ENCODE assay signal across 22 cellular contexts in the genomic region with DNA sequence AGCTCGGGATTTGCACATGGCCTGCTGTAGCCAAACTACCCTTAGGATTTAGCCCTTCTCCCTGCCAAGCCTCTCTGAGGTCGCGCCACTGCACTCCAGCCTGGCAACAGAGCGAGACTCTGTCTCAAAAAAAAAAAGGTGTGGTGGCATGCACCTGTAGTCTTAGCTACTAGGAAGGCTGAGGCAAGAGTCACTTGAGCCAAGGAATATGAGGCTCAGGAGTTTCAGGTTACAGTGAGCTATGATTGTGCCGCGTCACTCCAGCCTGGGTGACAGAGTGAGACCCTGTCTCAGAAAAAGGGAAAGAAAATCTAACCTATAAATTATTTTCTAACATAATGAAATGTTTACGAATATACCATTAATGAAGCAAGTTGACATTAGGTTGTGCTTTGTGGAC.
"Had no signal": no experiment of that assay in that cellular context is flagged by ENCODE, and none has a peak within 500 bp of the region (broad histone marks: within the 10 kb centered on the region; RNA-seq: fewer than 3 reads in every experiment).

No MANE protein-coding gene starts in this region.

- ATAC-seq: activated CD4-positive, alpha-beta T cell treated with anti-CD3 and anti-CD28 coated beads for 36 hours; activated T-helper 17 cell treated with anti-CD3 and anti-CD28 coated beads, Interleukin-2, amount 50 U/mL, for 72 hours; Right ventricle myocardium inferior had no signal

- DNase-seq: activated CD4-positive, alpha-beta memory T cell treated with anti-CD3 and anti-CD28 coated beads, Interleukin-2, amount 10 ng/mL, durations not matched to agents 7 days and 5 days; activated CD4-positive, alpha-beta T cell treated with anti-CD3 and anti-CD28 coated beads for 36 hours; activated CD4-positive, alpha-beta T cell treated with anti-CD3 and anti-CD28 coated beads, Interleukin-2, amount 50 U/mL, for 1 hour; activated gamma-delta T cell; activated naive CD4-positive, alpha-beta T cell treated with anti-CD3 and anti-CD28 coated beads for 36 hours; activated naive CD8-positive, alpha-beta T cell treated with anti-CD3 and anti-CD28 coated beads for 36 hours; activated T-cell treated with anti-CD3 and anti-CD28 coated beads for 4 hours; activated T-cell treated with anti-CD3 and anti-CD28 coated beads, Interleukin-2, amount 50 U/mL, for 48 hours; brain microvascular endothelial cell; Karpas-422; MM.1S; NCI-H1105 treated with DMSO at 0.1 percent for 48 hours; NCI-H1436 treated with DMSO at 0.1 percent for 48 hours; NCI-H2081; NCI-H2227 treated with DMSO at 0.1 percent for 48 hours; NCI-H446 treated with DMSO at 0.1 percent for 48 hours; NCI-H526 treated with DMSO at 0.1 percent for 48 hours; NCI-H82; T-helper 1 cell; WERI-Rb-1 had no signal
